ENCODE assay signal across 33 cellular contexts in genomic region chr11:102647430-102647829, GRCh38. TPM values are rescaled to one million over a fixed set of nuclear protein-coding genes. Genes with fewer than 3 reads are reported as not detected.
"Had no signal": no experiment of that assay in that cellular context is flagged by ENCODE, and none has a peak within 500 bp of the region (broad histone marks: within the 10 kb centered on the region; RNA-seq: fewer than 3 reads in every experiment).

No MANE protein-coding gene starts in this region.

- H3K4me3 Mint-ChIP-seq: activated B cell treated with CpG ODN at 0.5 μM for 24 hours; activated CD8-positive, alpha-beta T cell treated with anti-CD3 and anti-CD28 coated beads for 36 hours; activated T-cell treated with anti-CD3 and anti-CD28 coated beads, Interleukin-2, amount 50 U/mL, for 4 hours; activated T-helper 17 cell treated with anti-CD3 and anti-CD28 coated beads, Interleukin-2, amount 50 U/mL, for 72 hours; endodermal cell; memory B cell; naive thymus-derived CD8-positive, alpha-beta T cell; neural crest cell; stimulated activated memory B cell treated with anti-CD40 and anti-IgM and Interleukin-4, amounts not matched to agents 10 μg/mL and 1 μg/mL and 100 μg/mL, for 72 hours; stimulated activated naive CD8-positive, alpha-beta T cell treated with anti-CD3 and anti-CD28 coated beads, Interleukin-15, amount 100 ng/mL, for 72 hours; type B pancreatic cell had no signal

- ATAC-seq: activated CD8-positive, alpha-beta T cell treated with anti-CD3 and anti-CD28 coated beads for 36 hours; activated T-cell treated with anti-CD3 and anti-CD28 coated beads, Interleukin-2, amount 50 U/mL, for 4 hours; activated T-helper 17 cell treated with anti-CD3 and anti-CD28 coated beads, Interleukin-2, amount 50 U/mL, for 72 hours; foreskin keratinocyte; heart right ventricle; naive thymus-derived CD8-positive, alpha-beta T cell; psoas muscle; stimulated activated memory B cell treated with anti-CD40 and anti-IgM and Interleukin-4, amounts not matched to agents 10 μg/mL and 1 μg/mL and 100 μg/mL, for 72 hours; stimulated activated naive CD8-positive, alpha-beta T cell treated with anti-CD3 and anti-CD28 coated beads, Interleukin-15, amount 100 ng/mL, for 72 hours had no signal

- H3K4me2 ChIP-seq: smooth muscle cell had no signal

- H3K4me1 Mint-ChIP-seq: activated B cell treated with CpG ODN at 0.5 μM for 24 hours; activated T-helper 17 cell treated with anti-CD3 and anti-CD28 coated beads, Interleukin-2, amount 50 U/mL, for 72 hours; memory B cell; naive thymus-derived CD8-positive, alpha-beta T cell; neural crest cell; stimulated activated memory B cell treated with anti-CD40 and anti-IgM and Interleukin-4, amounts not matched to agents 10 μg/mL and 1 μg/mL and 100 μg/mL, for 72 hours; stimulated activated naive CD8-positive, alpha-beta T cell treated with anti-CD3 and anti-CD28 coated beads, Interleukin-15, amount 100 ng/mL, for 72 hours had no signal

- H3K9ac ChIP-seq: parathyroid adenoma had no signal

- H3K9me3 ChIP-seq: breast epithelium, psoas muscle, sigmoid colon, uterus had no signal

- H3K9me3 Mint-ChIP-seq: activated B cell treated with CpG ODN at 0.5 μM for 24 hours; activated CD8-positive, alpha-beta T cell treated with anti-CD3 and anti-CD28 coated beads for 36 hours; activated T-cell treated with anti-CD3 and anti-CD28 coated beads, Interleukin-2, amount 50 U/mL, for 4 hours; activated T-helper 17 cell treated with anti-CD3 and anti-CD28 coated beads, Interleukin-2, amount 50 U/mL, for 72 hours; memory B cell; stimulated activated naive CD8-positive, alpha-beta T cell treated with anti-CD3 and anti-CD28 coated beads, Interleukin-15, amount 100 ng/mL, for 72 hours; type B pancreatic cell had no signal

- H2AFZ ChIP-seq: parathyroid adenoma had no signal

- H3K27ac Mint-ChIP-seq: activated B cell treated with CpG ODN at 0.5 μM for 24 hours; activated CD8-positive, alpha-beta T cell treated with anti-CD3 and anti-CD28 coated beads for 36 hours; activated T-helper 17 cell treated with anti-CD3 and anti-CD28 coated beads, Interleukin-2, amount 50 U/mL, for 72 hours; endodermal cell; memory B cell; naive thymus-derived CD8-positive, alpha-beta T cell; stimulated activated memory B cell treated with anti-CD40 and anti-IgM and Interleukin-4, amounts not matched to agents 10 μg/mL and 1 μg/mL and 100 μg/mL, for 72 hours; stimulated activated naive CD8-positive, alpha-beta T cell treated with anti-CD3 and anti-CD28 coated beads, Interleukin-15, amount 100 ng/mL, for 72 hours; type B pancreatic cell had no signal

- H3K4me3 ChIP-seq: breast epithelium, heart right ventricle, psoas muscle, sigmoid colon, smooth muscle cell, uterus had no signal

- H3K27me3 ChIP-seq: breast epithelium, heart right ventricle, sigmoid colon, uterus had no signal

- H3K36me3 Mint-ChIP-seq: memory B cell; naive thymus-derived CD8-positive, alpha-beta T cell; stimulated activated memory B cell treated with anti-CD40 and anti-IgM and Interleukin-4, amounts not matched to agents 10 μg/mL and 1 μg/mL and 100 μg/mL, for 72 hours; type B pancreatic cell had no signal

- H3K27ac ChIP-seq: breast epithelium, epithelial cell of prostate, foreskin keratinocyte, heart right ventricle, parathyroid adenoma, psoas muscle, sigmoid colon, uterus had no signal

- DNase-seq: activated B cell treated with CpG ODN at 0.5 μM for 24 hours; activated CD4-positive, alpha-beta T cell treated with anti-CD3 and anti-CD28 coated beads, Interleukin-2, amount 50 U/mL, for 1 hour; activated CD8-positive, alpha-beta T cell treated with anti-CD3 and anti-CD28 coated beads for 36 hours; activated gamma-delta T cell treated with Interleukin-2 at 50 U/mL for 16 hours; activated naive CD4-positive, alpha-beta T cell treated with anti-CD3 and anti-CD28 coated beads, Interleukin-2, amount 50 U/mL, for 16 hours; activated T-cell treated with anti-CD3 and anti-CD28 coated beads, Interleukin-2, amount 50 U/mL, for 4 hours; amygdala; central memory CD4-positive, alpha-beta T cell; endodermal cell; foreskin keratinocyte; heart right ventricle; naive thymus-derived CD8-positive, alpha-beta T cell; nucleus accumbens; psoas muscle; sigmoid colon; stimulated activated CD4-positive, alpha-beta T cell treated with anti-CD3 and anti-CD28 coated beads, Interleukin-1b, Interleukin-23, amount 100 ng/mL, for 48 hours; stimulated activated CD4-positive, alpha-beta T cell treated with anti-CD3 and anti-CD28 coated beads, Interleukin-4, amount 100 ng/mL, for 4 hours; stimulated activated CD8-positive, alpha-beta memory T cell treated with anti-CD3 and anti-CD28 coated beads, Interleukin-4, amount 100 ng/mL, for 48 hours; stimulated activated naive CD8-positive, alpha-beta T cell treated with anti-CD3 and anti-CD28 coated beads, Interleukin-15, amount 100 ng/mL, for 72 hours; substantia nigra; T-helper 2 cell; uterus had no signal

- H3K27me3 Mint-ChIP-seq: type B pancreatic cell had no signal

- H3K4me1 ChIP-seq: breast epithelium, foreskin keratinocyte, heart right ventricle, parathyroid adenoma, psoas muscle, sigmoid colon, uterus had no signal

- H3K79me2 ChIP-seq: parathyroid adenoma had no signal

- H3K36me3 ChIP-seq: breast epithelium, heart right ventricle, sigmoid colon, uterus had no signal

RNA-seq across cellular contexts. Expression of gene MMP20, which starts 22.3 kb away (rescaled TPM):
- total RNA-seq: activated B cell treated with CpG ODN at 0.5 μM for 24 hours; activated CD8-positive, alpha-beta T cell treated with anti-CD3 and anti-CD28 coated beads for 36 hours; activated T-cell treated with anti-CD3 and anti-CD28 coated beads, Interleukin-2, amount 50 U/mL, for 4 hours; activated T-helper 17 cell treated with anti-CD3 and anti-CD28 coated beads, Interleukin-2, amount 50 U/mL, for 72 hours; endodermal cell; foreskin keratinocyte; heart right ventricle; kidney epithelial cell; lower leg skin; naive thymus-derived CD8-positive, alpha-beta T cell; neural crest cell; psoas muscle; sigmoid colon; uterus had no signal
- polyA plus RNA-seq: foreskin keratinocyte; heart right ventricle; naive thymus-derived CD8-positive, alpha-beta T cell; psoas muscle; sigmoid colon had no signal

RNA-seq across cellular contexts. Expression of gene MMP27, which starts 58.1 kb away (rescaled TPM):
- total RNA-seq: activated B cell treated with CpG ODN at 0.5 μM for 24 hours; activated CD8-positive, alpha-beta T cell treated with anti-CD3 and anti-CD28 coated beads for 36 hours; activated T-cell treated with anti-CD3 and anti-CD28 coated beads, Interleukin-2, amount 50 U/mL, for 4 hours; activated T-helper 17 cell treated with anti-CD3 and anti-CD28 coated beads, Interleukin-2, amount 50 U/mL, for 72 hours; endodermal cell; foreskin keratinocyte; heart right ventricle; kidney epithelial cell; naive thymus-derived CD8-positive, alpha-beta T cell; neural crest cell; psoas muscle; sigmoid colon; smooth muscle cell; uterus had no signal
- polyA plus RNA-seq: foreskin keratinocyte; heart right ventricle; naive thymus-derived CD8-positive, alpha-beta T cell; sigmoid colon; smooth muscle cell had no signal
